Comparison of ENCODE assay signal across 17 cellular contexts in genomic region chr9:115132648-115133047, GRCh38. TPM values are rescaled to one million over a fixed set of nuclear protein-coding genes. Genes with fewer than 3 reads are reported as not detected.
DNase-seq lines count a peak whose midpoint lies in the region; ATAC-seq and TF ChIP-seq lines count a peak whose summit lies in the region.
"Had no signal": no experiment of that assay in that cellular context is flagged by ENCODE, and none has a peak within 500 bp of the region (broad histone marks: within the 10 kb centered on the region; RNA-seq: fewer than 3 reads in every experiment).

No MANE protein-coding gene starts in this region.

- TF ChIP-seq CTCF in WERI-Rb-1 (IDR thresholded peaks at IDR 0.05; ENCODE audit: low read depth, low read length) (no peak), RWPE1 (conservative IDR thresholded peaks at IDR 0.05; ENCODE audit: low read depth) (no peak)

- H3K4me3 ChIP-seq in WERI-Rb-1 (ENCODE audit: low read depth, low read length) (peak overlapping the region; percentile 12; the same call in 1 of the 2 replicates), skeletal muscle cell (ENCODE audit: low read depth, low read length) (no peak overlapping the region)
- H3K4me3 ChIP-seq: tibial nerve had no signal

- H3K27me3 ChIP-seq in WERI-Rb-1 (ENCODE audit: insufficient read depth, low read depth, severe bottlenecking) = no peaks in the 10 kb centered on the region
- H3K27me3 ChIP-seq: tibial nerve had no signal

- intact Hi-C loops in left ventricle myocardium superior (cut with micrococcal nuclease) = no loop called here

- ATAC-seq in left ventricle myocardium superior (peak; percentile 65), GM21381 (IDR thresholded peaks at IDR 0.05; ENCODE audit: unreplicated experiment) (no peak)

- POLR2A ChIA-PET in RWPE1 (lab: Yijun Ruan, JAX; ENCODE audit: low non-redundant PET) = no interaction called here

- H3K36me3 ChIP-seq in WERI-Rb-1 = no peaks in the 10 kb centered on the region
- H3K36me3 ChIP-seq: tibial nerve had no signal

- no peaks in the 10 kb centered on the region for H3K9me3 ChIP-seq in WERI-Rb-1 (ENCODE audit: severe bottlenecking)
- H3K9me3 ChIP-seq: tibial nerve had no signal

- CTCF ChIA-PET in RWPE1 (lab: Yijun Ruan, JAX) = interaction anchor here (0.9 kb wide), 1 partner anchor 222 kb away, joined by 4 read pairs; no protein-coding TSS in a partner anchor

- peak; percentile 40 for DNase-seq in HCEC 1CT
- peak; percentile 81 for DNase-seq in WERI-Rb-1
- DNase-seq in left ventricle myocardium superior = peak; percentile 37
- peak; percentile 88 for DNase-seq in skeletal muscle cell (ENCODE audit: low read depth)
- no peak for DNase-seq in COLO668 (lab: John Stamatoyannopoulos, UW; ENCODE audit: unreplicated experiment)
- DNase-seq in caudate nucleus (lab: John Stamatoyannopoulos, UW) = no peak
- DNase-seq in RWPE1 (ENCODE audit: low spot score) = no peak
- DNase-seq: activated CD4-positive, CD25-positive, alpha-beta regulatory T cell treated with anti-CD3 and anti-CD28 coated beads, Interleukin-2, amount 50 U/mL, for 72 hours; activated T-cell treated with anti-CD3 and anti-CD28 coated beads, Interleukin-2, amount 50 U/mL, for 1 hour; C1 segment of cervical spinal cord; DND-41; NCI-H1048; NCI-H446; OCI-M1; posterior cingulate gyrus had no signal

- H3K27ac ChIP-seq in WERI-Rb-1 (peak overlapping the region; percentile 36), caudate nucleus (ENCODE audit: low read depth, low read length) (no peak overlapping the region), RWPE1 (no peak overlapping the region)
- H3K27ac ChIP-seq: tibial nerve had no signal

RNA-seq across cellular contexts. Expression of gene TNC, which starts 14.7 kb away (rescaled TPM):
- 2.5 TPM for total RNA-seq in left ventricle myocardium superior

Comparison
In these comparisons a context has a peak if more than half of its experiments do, and no peak if none do; other contexts are left out.
1. DNase-seq: peak in HCEC 1CT (single experiment), WERI-Rb-1 (single experiment), left ventricle myocardium superior (single experiment) and skeletal muscle cell (single experiment); none in COLO668 (single experiment), caudate nucleus (0 of 61) and RWPE1 (single experiment).